In genomic region chr15:71841563-71841962, GRCh38 we compare ENCODE assay signal across 18 cellular contexts. TPM values are rescaled to one million over a fixed set of nuclear protein-coding genes. Genes with fewer than 3 reads are reported as not detected.
A peak's percentile ranks its signal among the peaks of the same experiment; 100 is the strongest.
DNase-seq lines count a peak whose midpoint lies in the region; ATAC-seq and TF ChIP-seq lines count a peak whose summit lies in the region.
"Had no signal": no experiment of that assay in that cellular context is flagged by ENCODE, and none has a peak within 500 bp of the region (broad histone marks: within the 10 kb centered on the region; RNA-seq: fewer than 3 reads in every experiment).

No MANE protein-coding gene starts in this region.

- H3K27ac ChIP-seq in GM23338 (ENCODE audit: low read depth), result no peak overlapping the region
- H3K27ac ChIP-seq in endodermal cell (ENCODE audit: low read depth, low read length), result no peak overlapping the region
- no peak overlapping the region for H3K27ac ChIP-seq in tibial nerve
- H3K27ac ChIP-seq: 22Rv1, A549, C4-2B had no signal

- no peak overlapping the region for H3K9ac ChIP-seq in endodermal cell (ENCODE audit: extremely low read depth, low read length, poor library complexity, severe bottlenecking)

- no peaks in the 10 kb centered on the region for H3K27me3 ChIP-seq in GM23338 (ENCODE audit: insufficient read depth)
- H3K27me3 ChIP-seq in endodermal cell (ENCODE audit: control insufficient read depth, insufficient read depth, low read length, poor library complexity, severe bottlenecking), result no peaks in the 10 kb centered on the region
- no peaks in the 10 kb centered on the region for H3K27me3 ChIP-seq in tibial nerve

- H3K27ac Mint-ChIP-seq in GM23338 (no peak overlapping the region), HFFc6 (no peak overlapping the region), endodermal cell (no peak overlapping the region), progenitor cell of endocrine pancreas (no peak overlapping the region)
- H3K27ac Mint-ChIP-seq: CD4-positive, alpha-beta T cell; IgD-negative memory B cell had no signal

- WGBS in endodermal cell (ENCODE audit: insufficient coverage in 1 of 2, insufficient read length in 1 of 2), 2 experiments, result 92% methylated on average over 2 of the region's 3 CpGs; no CpG with 5 or more reads in 1 of the 2 experiments
- WGBS in tibial nerve, 2 donors, result 92% methylated on average over 3 of the region's 3 CpGs

- H3K4me1 Mint-ChIP-seq in GM23338, result no peaks in the 10 kb centered on the region
- H3K4me1 Mint-ChIP-seq in HFFc6 (ENCODE audit: low read depth), result no peaks in the 10 kb centered on the region
- peaks cover 4% of the 10 kb centered on the region for H3K4me1 Mint-ChIP-seq in endodermal cell
- no peaks in the 10 kb centered on the region for H3K4me1 Mint-ChIP-seq in progenitor cell of endocrine pancreas (ENCODE audit: low read depth)
- H3K4me1 Mint-ChIP-seq: IgD-negative memory B cell had no signal

- H3K4me3 Mint-ChIP-seq in GM23338, result no peak overlapping the region
- H3K4me3 Mint-ChIP-seq in HFFc6, result no peak overlapping the region
- H3K4me3 Mint-ChIP-seq in endodermal cell, result no peak overlapping the region
- no peak overlapping the region for H3K4me3 Mint-ChIP-seq in progenitor cell of endocrine pancreas (ENCODE audit: low read depth)
- H3K4me3 Mint-ChIP-seq: CD4-positive, alpha-beta T cell; IgD-negative memory B cell had no signal

- peak; percentile 31 for DNase-seq in GM23338 (ENCODE audit: low spot score)
- no peak for DNase-seq in HFFc6
- peak; percentile 45 for DNase-seq in endodermal cell
- no peak for DNase-seq in progenitor cell of endocrine pancreas (ENCODE audit: low spot score, unreplicated experiment)
- no peak for DNase-seq in midbrain (lab: John Stamatoyannopoulos, UW)
- DNase-seq in activated CD4-positive, alpha-beta T cell treated with anti-CD3 and anti-CD28 coated beads, Interleukin-2, amount 50 U/mL, for 4 hours, result no peak
- DNase-seq in tibial nerve (ENCODE audit: low spot score in 2 of 2), result no peak
- DNase-seq: AML-193; Caco-2; CD4-positive, alpha-beta T cell; GOT3; H7 had no signal

- no peaks in the 10 kb centered on the region for H3K9me3 ChIP-seq in endodermal cell (ENCODE audit: control insufficient read depth, low read length)
- no peaks in the 10 kb centered on the region for H3K9me3 ChIP-seq in tibial nerve
- H3K9me3 ChIP-seq: A549, Caco-2 had no signal

- no peaks in the 10 kb centered on the region for H3K9me2 ChIP-seq in GM23338 (ENCODE audit: insufficient read depth)

- peak in 1 of 2 experiments; percentile 28; a peak in 2 of 4 replicates for TF ChIP-seq CTCF in GM23338 (conservative IDR thresholded peaks at IDR 0.05; ENCODE audit: low read depth in 2 of 2)
- TF ChIP-seq CTCF in HFFc6 (IDR thresholded peaks at IDR 0.05), result peak; percentile 39
- TF ChIP-seq CTCF in endodermal cell (conservative IDR thresholded peaks at IDR 0.05), result peak; percentile 72
- TF ChIP-seq CTCF in progenitor cell of endocrine pancreas (IDR thresholded peaks at IDR 0.05; ENCODE audit: unreplicated experiment), result peak; percentile 26
- TF ChIP-seq CTCF in tibial nerve (IDR thresholded peaks at IDR 0.05), result no peak

- H3K79me2 ChIP-seq in GM23338 (replicated peaks; ENCODE audit: insufficient read depth), result no peaks in the 10 kb centered on the region

- H3K27me3 Mint-ChIP-seq in GM23338 (ENCODE audit: insufficient read depth, low read depth, poor library complexity) (peaks cover 2% of the 10 kb centered on the region), HFFc6 (ENCODE audit: insufficient read depth) (no peaks in the 10 kb centered on the region), endodermal cell (ENCODE audit: insufficient read depth) (no peaks in the 10 kb centered on the region), progenitor cell of endocrine pancreas (no peaks in the 10 kb centered on the region)
- H3K27me3 Mint-ChIP-seq: CD4-positive, alpha-beta T cell; IgD-negative memory B cell had no signal

- no peak for TF ChIP-seq POLR2A in tibial nerve (IDR thresholded peaks at IDR 0.05)

- H3K9me3 Mint-ChIP-seq in GM23338 (no peaks in the 10 kb centered on the region), HFFc6 (no peaks in the 10 kb centered on the region), endodermal cell (no peaks in the 10 kb centered on the region), progenitor cell of endocrine pancreas (ENCODE audit: low read depth) (no peaks in the 10 kb centered on the region)
- H3K9me3 Mint-ChIP-seq: CD4-positive, alpha-beta T cell; IgD-negative memory B cell had no signal

- ATAC-seq in GM23338, result peak; percentile 77
- ATAC-seq: A549, HepG2 had no signal

- H3K4me1 ChIP-seq in GM23338 (ENCODE audit: insufficient read depth) (no peaks in the 10 kb centered on the region), endodermal cell (ENCODE audit: control insufficient read depth, insufficient read depth, low read length) (peaks cover 6% of the 10 kb centered on the region), tibial nerve (peaks cover 0 to 15% (median 0%) of the 10 kb centered on the region in 4 donors)
- H3K4me1 ChIP-seq: A549, Caco-2 had no signal

- no peaks in the 10 kb centered on the region for H3K36me3 ChIP-seq in GM23338 (ENCODE audit: insufficient read depth)
- H3K36me3 ChIP-seq in endodermal cell (ENCODE audit: control insufficient read depth, insufficient read depth, low read length), result peaks cover 15% of the 10 kb centered on the region
- H3K36me3 ChIP-seq in tibial nerve, result peaks cover 0 to 71% (median 0%) of the 10 kb centered on the region in 3 donors

- H4K20me1 ChIP-seq in GM23338 (replicated peaks; ENCODE audit: insufficient read depth), result no peaks in the 10 kb centered on the region

- TF ChIP-seq EP300 in tibial nerve (IDR thresholded peaks at IDR 0.05), result no peak

- H2AFZ ChIP-seq in GM23338, result no peak overlapping the region

- no peak overlapping the region for H3K4me2 ChIP-seq in GM23338
- H3K4me2 ChIP-seq: A549 had no signal

- H3K36me3 Mint-ChIP-seq in GM23338 (ENCODE audit: low read depth), result no peaks in the 10 kb centered on the region; the same call in 2 of the 3 replicates
- peaks cover 4% of the 10 kb centered on the region; the same call in 1 of the 2 replicates for H3K36me3 Mint-ChIP-seq in HFFc6 (ENCODE audit: low read depth)
- H3K36me3 Mint-ChIP-seq in endodermal cell (ENCODE audit: low read depth), result peaks cover 20% of the 10 kb centered on the region
- peaks cover 1% of the 10 kb centered on the region for H3K36me3 Mint-ChIP-seq in progenitor cell of endocrine pancreas (ENCODE audit: insufficient read depth)

- no peaks in the 10 kb centered on the region for H3F3A ChIP-seq in GM23338 (replicated peaks; ENCODE audit: low read depth)

- H3K4me3 ChIP-seq in GM23338 (no peak overlapping the region), endodermal cell (ENCODE audit: low read length) (no peak overlapping the region), tibial nerve (no peak overlapping the region)
- H3K4me3 ChIP-seq: A549 had no signal

TF ChIP-seq in GM23338, 12 proteins besides CTCF, POLR2A, EP300 and RAD21 (continues in another document):
- TF ChIP-seq ZNF114 (CRISPR knock-in tag; IDR thresholded peaks at IDR 0.05) (no peak), EZH2phosphoT487 (IDR thresholded peaks at IDR 0.05; ENCODE audit: unreplicated experiment) (no peak), ZNF331 (CRISPR knock-in tag; IDR thresholded peaks at IDR 0.05; ENCODE audit: low read depth) (no peak), EZH2 (IDR thresholded peaks at IDR 0.05; ENCODE audit: low read depth, unreplicated experiment) (no peak), JUNB (IDR thresholded peaks at IDR 0.05; ENCODE audit: unreplicated experiment) (no peak), NANOG (IDR thresholded peaks at IDR 0.05; ENCODE audit: borderline replicate concordance) (no peak), STAT1 (IDR thresholded peaks at IDR 0.05; ENCODE audit: unreplicated experiment) (no peak), REST (IDR thresholded peaks at IDR 0.05; ENCODE audit: unreplicated experiment) (no peak), CREB1 (CRISPR knock-in tag; IDR thresholded peaks at IDR 0.05; ENCODE audit: low read depth) (no peak), POLR2AphosphoS5 (IDR thresholded peaks at IDR 0.05; ENCODE audit: low read depth) (no peak)

RNA-seq across cellular contexts. Expression of gene NR2E3, which starts 31.2 kb away (rescaled TPM):
- 0.62 and 1.3 TPM in 2 replicates for total RNA-seq in GM23338 (2014; rRNA removed; shearing (Covaris generic))
- polyA plus RNA-seq in GM23338 (2016; fragmentation: Nextera tagmentation; extraction: Ambion mirVana), result 0.83 and 1.4 TPM in 2 replicates
- not detected for total RNA-seq in HFFc6 (2021; fragmentation: NEBNext Ultra II Directional; extraction: Animal tissue kit (Norgen Biotek cat#: 25700))
- total RNA-seq in endodermal cell (under 1 TPM; 0.15 to 0.55 TPM), progenitor cell of endocrine pancreas (0.47 TPM in 1 of 2 replicates, not detected in the other), tibial nerve (under 1 TPM in 1 of 4 donors, not detected in 3; 0.21 TPM)
- 0.28 TPM for polyA plus RNA-seq in endodermal cell (2013, experiment 1 of 2)
- not detected for polyA plus RNA-seq in endodermal cell (2013, experiment 2 of 2)
- total RNA-seq: Caco-2; CD4-positive, alpha-beta T cell; HepG2 had no signal
- polyA plus RNA-seq: BJ, HepG2 had no signal

Comparison
In these comparisons a context has a peak if more than half of its experiments do, and no peak if none do; other contexts are left out.
1. DNase-seq: peak in GM23338 (single experiment) and endodermal cell (single experiment); none in HFFc6 (single experiment), progenitor cell of endocrine pancreas (single experiment), midbrain (single experiment), activated CD4-positive, alpha-beta T cell treated with anti-CD3 and anti-CD28 coated beads, Interleukin-2, amount 50 U/mL, for 4 hours (0 of 2) and tibial nerve (0 of 2).
2. CTCF ChIP-seq: peak in HFFc6 (single experiment), endodermal cell (single experiment) and progenitor cell of endocrine pancreas (single experiment); none in tibial nerve (0 of 5).